In genomic region chr14:93045965-93046695, GRCh38 we compare ENCODE assay signal across 9 cellular contexts.
DNase-seq lines count a peak whose midpoint lies in the region; ATAC-seq lines count a peak whose summit lies in the region.
"Had no signal": no experiment of that assay in that cellular context is flagged by ENCODE, and none has a peak within 500 bp of the region (broad histone marks: within the 10 kb centered on the region; RNA-seq: fewer than 3 reads in every experiment).

No MANE protein-coding gene starts in this region.

- DNase-seq in AG20443 (ENCODE audit: low spot score) (peak; percentile 89), LoVo (ENCODE audit: low spot score) (peak; percentile 46), memory B cell (ENCODE audit: low spot score in 2 of 2) (no peak)
- no peak for DNase-seq in central memory CD8-positive, alpha-beta T cell (ENCODE audit: low spot score in 2 of 2)
- DNase-seq in activated T-cell treated with anti-CD3 and anti-CD28 coated beads, Interleukin-2, amount 50 U/mL, for 72 hours = no peak
- DNase-seq: DND-41 had no signal

- peaks cover 2% of the 10 kb centered on the region for H3K36me3 Mint-ChIP-seq in central memory CD8-positive, alpha-beta T cell (ENCODE audit: insufficient read depth)
- peaks cover 5% of the 10 kb centered on the region for H3K36me3 Mint-ChIP-seq in memory B cell
- H3K36me3 Mint-ChIP-seq in activated T-cell treated with anti-CD3 and anti-CD28 coated beads, Interleukin-2, amount 50 U/mL, for 72 hours (ENCODE audit: insufficient read depth in 2 of 2) = peaks cover 0 to 2% of the 10 kb centered on the region in 2 donors

- peaks cover 56% of the 10 kb centered on the region for H3K4me1 Mint-ChIP-seq in central memory CD8-positive, alpha-beta T cell
- peaks cover 54% of the 10 kb centered on the region for H3K4me1 Mint-ChIP-seq in memory B cell
- H3K4me1 Mint-ChIP-seq in activated T-cell treated with anti-CD3 and anti-CD28 coated beads, Interleukin-2, amount 50 U/mL, for 72 hours (ENCODE audit: low read depth) = peaks cover 25% of the 10 kb centered on the region

- ATAC-seq in central memory CD8-positive, alpha-beta T cell (replicated peaks; ENCODE audit: extremely low read depth, poor library complexity, severe bottlenecking) = no peak
- ATAC-seq in memory B cell (ENCODE audit: low read depth) = no peak
- ATAC-seq in GM18502 (IDR thresholded peaks at IDR 0.05; ENCODE audit: poor library complexity, unreplicated experiment) = no peak
- no peak for ATAC-seq in activated T-cell treated with anti-CD3 and anti-CD28 coated beads, Interleukin-2, amount 50 U/mL, for 72 hours (replicated peaks in 1 of 2)
- no peak for ATAC-seq in GM21360 (IDR thresholded peaks at IDR 0.05; ENCODE audit: unreplicated experiment)
- no peak for ATAC-seq in HG02610 (IDR thresholded peaks at IDR 0.05; ENCODE audit: unreplicated experiment)

- peak overlapping the region; percentile 87 for H3K27ac Mint-ChIP-seq in central memory CD8-positive, alpha-beta T cell (ENCODE audit: low read depth)
- peak overlapping the region; percentile 86 for H3K27ac Mint-ChIP-seq in memory B cell
- no peak overlapping the region for H3K27ac Mint-ChIP-seq in activated T-cell treated with anti-CD3 and anti-CD28 coated beads, Interleukin-2, amount 50 U/mL, for 72 hours

- no peaks in the 10 kb centered on the region for H3K27me3 Mint-ChIP-seq in central memory CD8-positive, alpha-beta T cell
- no peaks in the 10 kb centered on the region for H3K27me3 Mint-ChIP-seq in memory B cell
- H3K27me3 Mint-ChIP-seq in activated T-cell treated with anti-CD3 and anti-CD28 coated beads, Interleukin-2, amount 50 U/mL, for 72 hours (ENCODE audit: low read depth) = no peaks in the 10 kb centered on the region

- H3K4me3 Mint-ChIP-seq in central memory CD8-positive, alpha-beta T cell = no peak overlapping the region
- H3K4me3 Mint-ChIP-seq in memory B cell = peak overlapping the region; percentile 52
- H3K4me3 Mint-ChIP-seq in activated T-cell treated with anti-CD3 and anti-CD28 coated beads, Interleukin-2, amount 50 U/mL, for 72 hours = no peak overlapping the region

- no peaks in the 10 kb centered on the region for H3K9me3 Mint-ChIP-seq in central memory CD8-positive, alpha-beta T cell
- H3K9me3 Mint-ChIP-seq in memory B cell = no peaks in the 10 kb centered on the region
- no peaks in the 10 kb centered on the region for H3K9me3 Mint-ChIP-seq in activated T-cell treated with anti-CD3 and anti-CD28 coated beads, Interleukin-2, amount 50 U/mL, for 72 hours

Comparison
In these comparisons a context has a peak if more than half of its experiments do, and no peak if none do; other contexts are left out.
1. DNase-seq: peak in AG20443 (single experiment) and LoVo (single experiment); none in central memory CD8-positive, alpha-beta T cell (0 of 2), memory B cell (0 of 2) and activated T-cell treated with anti-CD3 and anti-CD28 coated beads, Interleukin-2, amount 50 U/mL, for 72 hours (0 of 2).